ENCODE assay signal across 8 cellular contexts in genomic region chr19:660793-661426, GRCh38. TPM values are rescaled to one million over a fixed set of nuclear protein-coding genes. Genes with fewer than 3 reads are reported as not detected.
A peak's percentile ranks its signal among the peaks of the same experiment; 100 is the strongest.
DNase-seq lines count a peak whose midpoint lies in the region; ATAC-seq and TF ChIP-seq lines count a peak whose summit lies in the region.

No MANE protein-coding gene starts in this region.

- H3K9me3 ChIP-seq in iPS-20b (ENCODE audit: insufficient read depth, low read depth, low read length) (no peaks in the 10 kb centered on the region), spleen (no peaks in the 10 kb centered on the region)

- no peak for ATAC-seq in HG03354 (IDR thresholded peaks at IDR 0.05; ENCODE audit: poor library complexity, severe bottlenecking, unreplicated experiment)

- peak overlapping the region; percentile 78 for H3K27ac Mint-ChIP-seq in HFFc6
- H3K27ac Mint-ChIP-seq in activated T-helper 1 cell treated with anti-CD3 and anti-CD28 coated beads, Interleukin-12 subunit alpha, Interleukin-12 subunit beta, Interleukin-2, Interleukin-4 antibody, amounts not matched to agents 30 ng/mL and 10 ng/mL and 1 ng/mL, durations not matched to agents 14 hours and 24 hours and 36 hours: peak overlapping the region; percentile 97

- H3K4me3 ChIP-seq in iPS-20b (ENCODE audit: low read length) (0 out of 2 replicates have a peak overlapping the region, but pooled peaks have one; percentile 81), spleen (peak overlapping the region; percentile 74 to 100 (median 98))

- peak overlapping the region; percentile 78; the same call in 1 of the 2 replicates for H3K9ac ChIP-seq in iPS-20b (ENCODE audit: low read depth, low read length)

- H3K4me1 ChIP-seq in iPS-20b (ENCODE audit: insufficient read depth, low read length): no peaks in the 10 kb centered on the region
- H3K4me1 ChIP-seq in spleen: peaks cover 62 to 89% (median 80%) of the 10 kb centered on the region in 6 donors

- H3K27ac ChIP-seq in iPS-20b (ENCODE audit: low read length) (no peak overlapping the region), spleen (peak overlapping the region; percentile 84 to 99 (median 98))

- no peaks in the 10 kb centered on the region for H3K36me3 Mint-ChIP-seq in HFFc6 (ENCODE audit: low read depth)
- peaks cover 5% of the 10 kb centered on the region for H3K36me3 Mint-ChIP-seq in activated T-helper 1 cell treated with anti-CD3 and anti-CD28 coated beads, Interleukin-12 subunit alpha, Interleukin-12 subunit beta, Interleukin-2, Interleukin-4 antibody, amounts not matched to agents 30 ng/mL and 10 ng/mL and 1 ng/mL, durations not matched to agents 14 hours and 24 hours and 36 hours (ENCODE audit: low read depth)

- peak overlapping the region; percentile 91 for H3K4me3 Mint-ChIP-seq in HFFc6
- H3K4me3 Mint-ChIP-seq in activated T-helper 1 cell treated with anti-CD3 and anti-CD28 coated beads, Interleukin-12 subunit alpha, Interleukin-12 subunit beta, Interleukin-2, Interleukin-4 antibody, amounts not matched to agents 30 ng/mL and 10 ng/mL and 1 ng/mL, durations not matched to agents 14 hours and 24 hours and 36 hours: peak overlapping the region; percentile 95

- H3K9me3 Mint-ChIP-seq in HFFc6: no peaks in the 10 kb centered on the region
- H3K9me3 Mint-ChIP-seq in activated T-helper 1 cell treated with anti-CD3 and anti-CD28 coated beads, Interleukin-12 subunit alpha, Interleukin-12 subunit beta, Interleukin-2, Interleukin-4 antibody, amounts not matched to agents 30 ng/mL and 10 ng/mL and 1 ng/mL, durations not matched to agents 14 hours and 24 hours and 36 hours: no peaks in the 10 kb centered on the region

- 0 out of 2 replicates have a peak, but pooled peaks cover 1% of the 10 kb centered on the region for H3K36me3 ChIP-seq in iPS-20b (ENCODE audit: insufficient read depth, low read depth, low read length)
- peaks cover 0 to 36% (median 15%) of the 10 kb centered on the region in 6 donors for H3K36me3 ChIP-seq in spleen

- peaks cover 32% of the 10 kb centered on the region for H3K4me1 Mint-ChIP-seq in HFFc6 (ENCODE audit: low read depth)
- H3K4me1 Mint-ChIP-seq in activated T-helper 1 cell treated with anti-CD3 and anti-CD28 coated beads, Interleukin-12 subunit alpha, Interleukin-12 subunit beta, Interleukin-2, Interleukin-4 antibody, amounts not matched to agents 30 ng/mL and 10 ng/mL and 1 ng/mL, durations not matched to agents 14 hours and 24 hours and 36 hours (ENCODE audit: low read depth): peaks cover 33% of the 10 kb centered on the region

- peaks cover 5% of the 10 kb centered on the region; the same call in 1 of the 2 replicates for H3K27me3 ChIP-seq in iPS-20b (ENCODE audit: insufficient read depth, low read length)
- H3K27me3 ChIP-seq in spleen (replicated peaks in 1 of 7): no peaks in the 10 kb centered on the region

- 17 to 39% (median 21%) methylated on average over 11 to 20 of the region's 20 CpGs for WGBS in spleen, 5 donors

- H3K27me3 Mint-ChIP-seq in HFFc6 (ENCODE audit: insufficient read depth): peaks cover 3% of the 10 kb centered on the region
- no peaks in the 10 kb centered on the region for H3K27me3 Mint-ChIP-seq in activated T-helper 1 cell treated with anti-CD3 and anti-CD28 coated beads, Interleukin-12 subunit alpha, Interleukin-12 subunit beta, Interleukin-2, Interleukin-4 antibody, amounts not matched to agents 30 ng/mL and 10 ng/mL and 1 ng/mL, durations not matched to agents 14 hours and 24 hours and 36 hours (ENCODE audit: insufficient read depth)

- no peak for TF ChIP-seq POLR2A in spleen (IDR thresholded peaks at IDR 0.05)

- TF ChIP-seq CTCF in HFFc6 (IDR thresholded peaks at IDR 0.05) (no peak), spleen (IDR thresholded peaks at IDR 0.05 in 8 of 11, conservative IDR thresholded peaks at IDR 0.05 in 3 of 11) (no peak)

- intact Hi-C loops in activated T-helper 1 cell treated with anti-CD3 and anti-CD28 coated beads, Interleukin-12 subunit alpha, Interleukin-12 subunit beta, Interleukin-2, Interleukin-4 antibody, amounts not matched to agents 30 ng/mL and 10 ng/mL and 1 ng/mL, durations not matched to agents 14 hours and 24 hours and 36 hours (cut with micrococcal nuclease): loop anchor here (1.0 to 5.0 kb wide), 6 partner anchors 22 to 266 kb away; partner anchors contain the start of genes ARID3A, BSG, FGF22 and POLRMT
- intact Hi-C loops in spleen (cut with DNase I; ENCODE audit: low total_unique reads): no loop called here

- DNase-seq in HFFc6: no peak
- no peak for DNase-seq in activated T-helper 1 cell treated with anti-CD3 and anti-CD28 coated beads, Interleukin-12 subunit alpha, Interleukin-12 subunit beta, Interleukin-2, Interleukin-4 antibody, amounts not matched to agents 30 ng/mL and 10 ng/mL and 1 ng/mL, durations not matched to agents 14 hours and 24 hours and 36 hours (ENCODE audit: low spot score)
- peak; percentile 89 for DNase-seq in spleen
- DNase-seq in stimulated activated CD4-positive, alpha-beta T cell treated with anti-CD3 and anti-CD28 coated beads, Interleukin-1b, Interleukin-23, amount 100 ng/mL, for 48 hours: no peak
- DNase-seq in NCI-H2227 (lab: John Stamatoyannopoulos, UW; ENCODE audit: unreplicated experiment): no peak
- DNase-seq in DMS79 treated with DMSO at 0.1 percent for 48 hours (lab: John Stamatoyannopoulos, UW): no peak

RNA-seq across cellular contexts. Expression of gene RNF126, which starts 2.1 kb away (rescaled TPM):
- total RNA-seq in HFFc6 (2021; fragmentation: NEBNext Ultra II Directional; extraction: Animal tissue kit (Norgen Biotek cat#: 25700)): 10 to 100 TPM; 35.8 to 39.2 (median 38.2) TPM
- total RNA-seq in activated T-helper 1 cell treated with anti-CD3 and anti-CD28 coated beads, Interleukin-12 subunit alpha, Interleukin-12 subunit beta, Interleukin-2, Interleukin-4 antibody, amounts not matched to agents 30 ng/mL and 10 ng/mL and 1 ng/mL, durations not matched to agents 14 hours and 24 hours and 36 hours: 107 and 110 TPM in 2 replicates
- 10 to 100 TPM; 49.2 to 95.1 (median 57.7) TPM for total RNA-seq in spleen
- polyA plus RNA-seq in spleen: 10 to 100 TPM; 38.1 to 55.3 (median 45.0) TPM

RNA-seq across cellular contexts. Expression of gene FSTL3, which starts 15.3 kb away (rescaled TPM):
- 100 to 1,000 TPM in 3 of 6 experiments, 10 to 100 TPM in 3; 97.1 to 123 (median 101) TPM for total RNA-seq in HFFc6 (2021; fragmentation: NEBNext Ultra II Directional; extraction: Animal tissue kit (Norgen Biotek cat#: 25700))
- 5.5 and 5.6 TPM in 2 replicates for total RNA-seq in activated T-helper 1 cell treated with anti-CD3 and anti-CD28 coated beads, Interleukin-12 subunit alpha, Interleukin-12 subunit beta, Interleukin-2, Interleukin-4 antibody, amounts not matched to agents 30 ng/mL and 10 ng/mL and 1 ng/mL, durations not matched to agents 14 hours and 24 hours and 36 hours
- 10 to 100 TPM; 11.5 to 43.4 (median 16.6) TPM for total RNA-seq in spleen
- polyA plus RNA-seq in spleen: 10 to 100 TPM in 2 of 3 donors, 1 to 10 TPM in 1; 5.6 to 31.2 (median 10.9) TPM

RNA-seq across cellular contexts. Expression of gene FGF22, which starts 21.2 kb away (rescaled TPM):
- under 1 TPM in 2 of 6 experiments, not detected in 4; 0.17 to 0.18 TPM for total RNA-seq in HFFc6 (2021; fragmentation: NEBNext Ultra II Directional; extraction: Animal tissue kit (Norgen Biotek cat#: 25700))
- not detected in 2 replicates for total RNA-seq in activated T-helper 1 cell treated with anti-CD3 and anti-CD28 coated beads, Interleukin-12 subunit alpha, Interleukin-12 subunit beta, Interleukin-2, Interleukin-4 antibody, amounts not matched to agents 30 ng/mL and 10 ng/mL and 1 ng/mL, durations not matched to agents 14 hours and 24 hours and 36 hours
- total RNA-seq in spleen: under 1 TPM in 2 of 7 donors, not detected in 5; 0.27 to 0.61 TPM
- polyA plus RNA-seq in spleen: under 1 TPM in 2 of 3 donors, not detected in 1; 0.10 to 0.20 TPM

RNA-seq across cellular contexts. Expression of gene POLRMT, which starts 27.6 kb away (rescaled TPM):
- 10 to 100 TPM; 29.9 to 44.2 (median 34.7) TPM for total RNA-seq in HFFc6 (2021; fragmentation: NEBNext Ultra II Directional; extraction: Animal tissue kit (Norgen Biotek cat#: 25700))
- 103 and 104 TPM in 2 replicates for total RNA-seq in activated T-helper 1 cell treated with anti-CD3 and anti-CD28 coated beads, Interleukin-12 subunit alpha, Interleukin-12 subunit beta, Interleukin-2, Interleukin-4 antibody, amounts not matched to agents 30 ng/mL and 10 ng/mL and 1 ng/mL, durations not matched to agents 14 hours and 24 hours and 36 hours
- 10 to 100 TPM; 28.6 to 55.6 (median 49.7) TPM for total RNA-seq in spleen
- polyA plus RNA-seq in spleen: 100 to 1,000 TPM in 2 of 3 donors, 10 to 100 TPM in 1; 67.8 to 105 (median 102) TPM

RNA-seq across cellular contexts. Expression of gene PRSS57, which starts 34.3 kb away (rescaled TPM):
- not detected for total RNA-seq in HFFc6 (2021; fragmentation: NEBNext Ultra II Directional; extraction: Animal tissue kit (Norgen Biotek cat#: 25700))
- total RNA-seq in activated T-helper 1 cell treated with anti-CD3 and anti-CD28 coated beads, Interleukin-12 subunit alpha, Interleukin-12 subunit beta, Interleukin-2, Interleukin-4 antibody, amounts not matched to agents 30 ng/mL and 10 ng/mL and 1 ng/mL, durations not matched to agents 14 hours and 24 hours and 36 hours: not detected in 2 replicates
- total RNA-seq in spleen: 1 to 10 TPM in 2 of 7 donors, under 1 TPM in 3, not detected in 2; 0.46 to 2.5 (median 0.60) TPM
- polyA plus RNA-seq in spleen: under 1 TPM; 0.24 to 0.70 (median 0.27) TPM
